22 cellular contexts compared by ENCODE assay signal in genomic region chr2:20972792-20973565, GRCh38.
DNase-seq lines count a peak whose midpoint lies in the region; ATAC-seq and TF ChIP-seq lines count a peak whose summit lies in the region.
"Had no signal": no experiment of that assay in that cellular context is flagged by ENCODE, and none has a peak within 500 bp of the region (broad histone marks: within the 10 kb centered on the region; RNA-seq: fewer than 3 reads in every experiment).

No MANE protein-coding gene starts in this region.

- H3K4ac ChIP-seq in mesenchymal stem cell (ENCODE audit: low read depth in 1 of 2, low read length in 2 of 2) = no peak overlapping the region

- H3K9me3 ChIP-seq in gastroesophageal sphincter (no peaks in the 10 kb centered on the region), upper lobe of right lung (no peaks in the 10 kb centered on the region), heart left ventricle (no peaks in the 10 kb centered on the region), mesenchymal stem cell (ENCODE audit: control insufficient read depth, low read length) (no peaks in the 10 kb centered on the region)

- H4K8ac ChIP-seq in mesenchymal stem cell (ENCODE audit: low read length) = no peak overlapping the region

- H3K27ac ChIP-seq in gastroesophageal sphincter (peak overlapping the region; percentile 84 to 95 (median 85)), upper lobe of right lung (peak overlapping the region; percentile 39), heart left ventricle (peak overlapping the region in 1 of 12 donors; percentile 26), mesenchymal stem cell (ENCODE audit: low read length, poor library complexity, severe bottlenecking) (no peak overlapping the region)
- H3K27ac ChIP-seq: HL-60, RWPE1 had no signal

- 50 to 86% methylated on average over 1 to 2 of the region's 2 CpGs for WGBS in gastroesophageal sphincter (ENCODE audit: low coverage in 1 of 2), 2 donors
- 75 to 82% (median 82%) methylated on average over 2 of the region's 2 CpGs for WGBS in heart left ventricle, 4 donors
- WGBS in mesenchymal stem cell = 75% methylated on average over 2 of the region's 2 CpGs

- TF ChIP-seq CTCF in chondrocyte (IDR thresholded peaks at IDR 0.05) = no peak
- TF ChIP-seq CTCF in gastroesophageal sphincter (IDR thresholded peaks at IDR 0.05) = peak in 3 of 4 experiments; percentile 16 to 43 (median 43)
- no peak for TF ChIP-seq CTCF in upper lobe of right lung (IDR thresholded peaks at IDR 0.05)
- no peak for TF ChIP-seq CTCF in heart left ventricle (IDR thresholded peaks at IDR 0.05)

- no peak overlapping the region for H3K18ac ChIP-seq in mesenchymal stem cell (ENCODE audit: low read depth in 1 of 2, low read length in 2 of 2)

- H3K14ac ChIP-seq in mesenchymal stem cell (ENCODE audit: low read length in 2 of 2) = no peak overlapping the region

- H3K9me3 Mint-ChIP-seq in chondrocyte (ENCODE audit: low read depth) = no peaks in the 10 kb centered on the region

- peaks cover 6% of the 10 kb centered on the region for H3K27me3 Mint-ChIP-seq in chondrocyte (ENCODE audit: low read depth)

- no peak overlapping the region for H3K4me2 ChIP-seq in mesenchymal stem cell (ENCODE audit: low read length, poor library complexity, severe bottlenecking)

- H2BK5ac ChIP-seq in mesenchymal stem cell (ENCODE audit: low read depth, low read length, poor library complexity, severe bottlenecking) = no peak overlapping the region

- H2BK120ac ChIP-seq in mesenchymal stem cell (ENCODE audit: low read depth, low read length) = no peak overlapping the region

- no peak overlapping the region for H3K9ac ChIP-seq in mesenchymal stem cell (ENCODE audit: low read length)

- H3K4me1 ChIP-seq in gastroesophageal sphincter (peaks cover 19 to 80% (median 36%) of the 10 kb centered on the region in 3 donors), upper lobe of right lung (peaks cover 25% of the 10 kb centered on the region), heart left ventricle (peaks cover 0 to 12% (median 0%) of the 10 kb centered on the region in 12 donors), mesenchymal stem cell (ENCODE audit: control insufficient read depth, insufficient read depth, low read depth, low read length) (no peaks in the 10 kb centered on the region)

- H2BK12ac ChIP-seq in mesenchymal stem cell (ENCODE audit: low read length in 2 of 2) = no peak overlapping the region

- no peak overlapping the region for H2AFZ ChIP-seq in mesenchymal stem cell (ENCODE audit: low read depth, low read length)

- DNase-seq in chondrocyte (ENCODE audit: low spot score) = no peak
- DNase-seq in sciatic nerve (ENCODE audit: low spot score) = no peak
- DNase-seq in upper lobe of right lung = no peak
- DNase-seq in heart left ventricle = no peak
- no peak for DNase-seq in NCI-H1048 (lab: John Stamatoyannopoulos, UW)
- no peak for DNase-seq in mesenchymal stem cell
- DNase-seq: AML-193, COR-L47, GF-D8, GOT3, MV-4-11, NCI-H1417 treated with DMSO at 0.1 percent for 48 hours, NCI-H1930, NCI-H2171, NCI-H446 treated with DMSO at 0.1 percent for 48 hours, NCI-H82, PC-3 had no signal

- no peak overlapping the region for H3K4me3 ChIP-seq in gastroesophageal sphincter
- no peak overlapping the region for H3K4me3 ChIP-seq in upper lobe of right lung
- H3K4me3 ChIP-seq in heart left ventricle = no peak overlapping the region
- H3K4me3 ChIP-seq in mesenchymal stem cell (ENCODE audit: insufficient read depth in 1 of 2, low read depth in 1 of 2, low read length in 2 of 2) = no peak overlapping the region

- TF ChIP-seq EP300 in gastroesophageal sphincter (IDR thresholded peaks at IDR 0.05) = no peak

- no peak overlapping the region for H2BK15ac ChIP-seq in mesenchymal stem cell (ENCODE audit: low read depth, poor library complexity, severe bottlenecking)

- H2AK5ac ChIP-seq in mesenchymal stem cell (ENCODE audit: low read length, severe bottlenecking) = no peak overlapping the region

- no peak overlapping the region for H3K4me3 Mint-ChIP-seq in chondrocyte (ENCODE audit: unreplicated experiment)
- H3K4me3 Mint-ChIP-seq: CD14-positive monocyte had no signal

- TF ChIP-seq POLR2A in gastroesophageal sphincter (IDR thresholded peaks at IDR 0.05) (no peak), heart left ventricle (IDR thresholded peaks at IDR 0.05) (no peak)

- H3K79me1 ChIP-seq in mesenchymal stem cell (replicated peaks; ENCODE audit: low read length, poor library complexity, severe bottlenecking) = no peaks in the 10 kb centered on the region

- H3K36me3 ChIP-seq in gastroesophageal sphincter = no peaks in the 10 kb centered on the region
- H3K36me3 ChIP-seq in upper lobe of right lung = no peaks in the 10 kb centered on the region
- no peaks in the 10 kb centered on the region for H3K36me3 ChIP-seq in heart left ventricle
- H3K36me3 ChIP-seq in mesenchymal stem cell (ENCODE audit: control insufficient read depth in 1 of 2, insufficient read depth in 2 of 2, low read depth in 1 of 2, low read length in 2 of 2) = no peaks in the 10 kb centered on the region

- no peak overlapping the region for H4K91ac ChIP-seq in mesenchymal stem cell (ENCODE audit: low read length)

- intact Hi-C loops in sciatic nerve (cut with DNase I) (no loop called here), upper lobe of right lung (cut with DNase I) (no loop called here), heart left ventricle (cut with DNase I) (no loop called here)

- H3K4me1 Mint-ChIP-seq in chondrocyte (ENCODE audit: low read depth) = peaks cover 53% of the 10 kb centered on the region

- H3K36me3 Mint-ChIP-seq in chondrocyte (ENCODE audit: low read depth) = no peaks in the 10 kb centered on the region
- H3K36me3 Mint-ChIP-seq: CD14-positive monocyte had no signal

- ATAC-seq in gastroesophageal sphincter (peak; percentile 68), sciatic nerve (peak; percentile 76), upper lobe of right lung (peak; percentile 19), heart left ventricle (no peak), GM21723 (IDR thresholded peaks at IDR 0.05; ENCODE audit: unreplicated experiment) (no peak)
- ATAC-seq: PC-3 had no signal

- no peak overlapping the region for H3K23ac ChIP-seq in mesenchymal stem cell (ENCODE audit: low read length in 2 of 2)

- H3K27ac Mint-ChIP-seq in chondrocyte (ENCODE audit: unreplicated experiment) = peak overlapping the region; percentile 88

- no peaks in the 10 kb centered on the region for H3K27me3 ChIP-seq in gastroesophageal sphincter
- no peaks in the 10 kb centered on the region for H3K27me3 ChIP-seq in upper lobe of right lung
- no peaks in the 10 kb centered on the region for H3K27me3 ChIP-seq in heart left ventricle
- peaks cover 4 to 5% of the 10 kb centered on the region in 2 experiments for H3K27me3 ChIP-seq in mesenchymal stem cell (ENCODE audit: control insufficient read depth in 1 of 2, insufficient read depth in 1 of 2, low read length in 2 of 2)

Comparison
In these comparisons a context has a peak if more than half of its experiments do, and no peak if none do; other contexts are left out.
1. CTCF ChIP-seq: peak in gastroesophageal sphincter (3 of 4); none in chondrocyte (single experiment), upper lobe of right lung (single experiment) and heart left ventricle (0 of 12).
2. ATAC-seq: peak in gastroesophageal sphincter (single experiment), sciatic nerve (single experiment) and upper lobe of right lung (single experiment); none in heart left ventricle (0 of 4) and GM21723 (single experiment).